ENCODE assay signal across 7 cellular contexts in genomic region chr3:32780735-32781210, GRCh38. TPM values are rescaled to one million over a fixed set of nuclear protein-coding genes. Genes with fewer than 3 reads are reported as not detected.
DNase-seq lines count a peak whose midpoint lies in the region; ATAC-seq and TF ChIP-seq lines count a peak whose summit lies in the region.

No MANE protein-coding gene starts in this region.

- DNase-seq in GM10248 (ENCODE audit: extremely low spot score) (peak; percentile 55), HuH-7 (ENCODE audit: low spot score) (peak; percentile 84), globus pallidus (ENCODE audit: low spot score) (peak; percentile 3), neuronal stem cell (ENCODE audit: low spot score) (peak; percentile 94), middle frontal gyrus (ENCODE audit: extremely low spot score, low spot score) (no peak)
- DNase-seq in activated CD4-positive, alpha-beta memory T cell treated with anti-CD3 and anti-CD28 coated beads for 36 hours: peak; percentile 20

- H3K9ac ChIP-seq in neuronal stem cell (ENCODE audit: low read depth, low read length, poor library complexity): no peak overlapping the region

- CTCF ChIA-PET in GM10248 (lab: Yijun Ruan, JAX): interaction anchor here (1.0 to 3.8 kb wide), 15 partner anchors 8 to 470 kb away, joined by 3 to 21 read pairs (median 5); no protein-coding TSS in a partner anchor
- CTCF ChIA-PET in activated CD4-positive, alpha-beta memory T cell treated with anti-CD3 and anti-CD28 coated beads for 36 hours (lab: Charles Lee): interaction anchor here (0.7 to 2.0 kb wide), 3 partner anchors 9 to 1006 kb away, joined by 3 to 8 read pairs (median 6); no protein-coding TSS in a partner anchor

- peaks cover 6 to 8% of the 10 kb centered on the region in 2 donors for H3K4me1 ChIP-seq in neuronal stem cell (ENCODE audit: control insufficient read depth in 2 of 2, insufficient read depth in 1 of 2, low read depth in 1 of 2, low read length in 2 of 2)

- ATAC-seq in GM21528 (IDR thresholded peaks at IDR 0.05; ENCODE audit: low FRiP score, unreplicated experiment): peak; percentile 45

- no peak overlapping the region for H2AK5ac ChIP-seq in neuronal stem cell (ENCODE audit: low read depth, low read length)

- no peak overlapping the region for H3K27ac Mint-ChIP-seq in activated CD4-positive, alpha-beta memory T cell treated with anti-CD3 and anti-CD28 coated beads for 36 hours

- H3K79me1 ChIP-seq in neuronal stem cell (ENCODE audit: low read depth, low read length): no peaks in the 10 kb centered on the region

- WGBS in neuronal stem cell (ENCODE audit: extremely low coverage in 2 of 2, insufficient read length in 2 of 2, insufficient replicate concordance in 1 of 2), 2 donors: no CpG with 5 or more reads among the region's 36 CpGs

- H3K4me1 Mint-ChIP-seq in activated CD4-positive, alpha-beta memory T cell treated with anti-CD3 and anti-CD28 coated beads for 36 hours (ENCODE audit: low read depth): peaks cover 10% of the 10 kb centered on the region

- no peak overlapping the region for H3K23ac ChIP-seq in neuronal stem cell (ENCODE audit: low read depth, low read length, poor library complexity)

- no peaks in the 10 kb centered on the region for H3K9me3 Mint-ChIP-seq in activated CD4-positive, alpha-beta memory T cell treated with anti-CD3 and anti-CD28 coated beads for 36 hours

- H2AFZ ChIP-seq in neuronal stem cell (ENCODE audit: low read length): peak overlapping the region; percentile 83

- H3K27me3 ChIP-seq in neuronal stem cell (ENCODE audit: control insufficient read depth in 3 of 3, insufficient read depth in 3 of 3, low read depth in 1 of 3, low read length in 3 of 3): no peaks in the 10 kb centered on the region

- no peak overlapping the region for H2BK12ac ChIP-seq in neuronal stem cell (ENCODE audit: low read length)

- H3K9me3 ChIP-seq in neuronal stem cell (replicated peaks in 1 of 2; ENCODE audit: control insufficient read depth in 2 of 2, insufficient read depth in 1 of 2, low read depth in 1 of 2, low read length in 2 of 2): no peaks in the 10 kb centered on the region

- peak overlapping the region; percentile 48 to 79 for H3K4me3 ChIP-seq in neuronal stem cell (ENCODE audit: low read length in 2 of 2)

- POLR2A ChIA-PET in GM10248 (lab: Yijun Ruan, JAX): no interaction called here
- POLR2A ChIA-PET in activated CD4-positive, alpha-beta memory T cell treated with anti-CD3 and anti-CD28 coated beads for 36 hours (lab: Charles Lee): interaction anchor here (0.5 kb wide), 1 partner anchor 765 kb away, joined by 7 read pairs; no protein-coding TSS in a partner anchor

- intact Hi-C loops in activated CD4-positive, alpha-beta memory T cell treated with anti-CD3 and anti-CD28 coated beads for 36 hours (cut with micrococcal nuclease): loop anchor here (1.0 to 5.0 kb wide), 5 partner anchors 37 to 270 kb away; partner anchors contain the start of genes CNOT10 and TRIM71

- H4K8ac ChIP-seq in neuronal stem cell (ENCODE audit: low read depth, low read length): no peak overlapping the region

- no peak for TF ChIP-seq CTCF in GM10248 (IDR thresholded peaks at IDR 0.05; ENCODE audit: control extremely low read depth, extremely low read depth, low read depth, missing control alignments)

- H2BK5ac ChIP-seq in neuronal stem cell (ENCODE audit: low read length): peak overlapping the region; percentile 56

- peak overlapping the region; percentile 85 for H3K27ac ChIP-seq in neuronal stem cell (replicated peaks; ENCODE audit: low read length)

- H3K36me3 Mint-ChIP-seq in activated CD4-positive, alpha-beta memory T cell treated with anti-CD3 and anti-CD28 coated beads for 36 hours: peaks cover 2% of the 10 kb centered on the region

- H3K18ac ChIP-seq in neuronal stem cell (ENCODE audit: low read length): peak overlapping the region; percentile 97

- peaks cover 2 to 10% of the 10 kb centered on the region in 2 donors for H3K36me3 ChIP-seq in neuronal stem cell (replicated peaks in 1 of 2; ENCODE audit: control insufficient read depth in 2 of 2, insufficient read depth in 2 of 2, low read length in 2 of 2)

- no peak overlapping the region for H2BK15ac ChIP-seq in neuronal stem cell (ENCODE audit: low read length)

- no peak overlapping the region for H2BK120ac ChIP-seq in neuronal stem cell (ENCODE audit: low read depth, low read length)

- H3K14ac ChIP-seq in neuronal stem cell (ENCODE audit: low read length): no peak overlapping the region

- peaks cover 13% of the 10 kb centered on the region for H3K27me3 Mint-ChIP-seq in activated CD4-positive, alpha-beta memory T cell treated with anti-CD3 and anti-CD28 coated beads for 36 hours

- H3K4ac ChIP-seq in neuronal stem cell (ENCODE audit: low read length): no peak overlapping the region

- H4K91ac ChIP-seq in neuronal stem cell (ENCODE audit: low read depth, low read length, poor library complexity): no peak overlapping the region

- H3K4me2 ChIP-seq in neuronal stem cell (ENCODE audit: insufficient read depth, low read length, poor library complexity, severe bottlenecking): peak overlapping the region; percentile 95

- peak overlapping the region; percentile 83 for H3K4me3 Mint-ChIP-seq in activated CD4-positive, alpha-beta memory T cell treated with anti-CD3 and anti-CD28 coated beads for 36 hours

RNA-seq across cellular contexts. Expression of gene TRIM71, which starts 37.0 kb away (rescaled TPM):
- total RNA-seq in activated CD4-positive, alpha-beta memory T cell treated with anti-CD3 and anti-CD28 coated beads for 36 hours: under 1 TPM; 0.02 TPM
- 53.8 TPM for polyA plus RNA-seq in neuronal stem cell (2013, experiment 1 of 2)
- polyA plus RNA-seq in neuronal stem cell (2013, experiment 2 of 2): 57.6 TPM
